Comparison of ENCODE assay signal across 1 cellular context in the genomic region with DNA sequence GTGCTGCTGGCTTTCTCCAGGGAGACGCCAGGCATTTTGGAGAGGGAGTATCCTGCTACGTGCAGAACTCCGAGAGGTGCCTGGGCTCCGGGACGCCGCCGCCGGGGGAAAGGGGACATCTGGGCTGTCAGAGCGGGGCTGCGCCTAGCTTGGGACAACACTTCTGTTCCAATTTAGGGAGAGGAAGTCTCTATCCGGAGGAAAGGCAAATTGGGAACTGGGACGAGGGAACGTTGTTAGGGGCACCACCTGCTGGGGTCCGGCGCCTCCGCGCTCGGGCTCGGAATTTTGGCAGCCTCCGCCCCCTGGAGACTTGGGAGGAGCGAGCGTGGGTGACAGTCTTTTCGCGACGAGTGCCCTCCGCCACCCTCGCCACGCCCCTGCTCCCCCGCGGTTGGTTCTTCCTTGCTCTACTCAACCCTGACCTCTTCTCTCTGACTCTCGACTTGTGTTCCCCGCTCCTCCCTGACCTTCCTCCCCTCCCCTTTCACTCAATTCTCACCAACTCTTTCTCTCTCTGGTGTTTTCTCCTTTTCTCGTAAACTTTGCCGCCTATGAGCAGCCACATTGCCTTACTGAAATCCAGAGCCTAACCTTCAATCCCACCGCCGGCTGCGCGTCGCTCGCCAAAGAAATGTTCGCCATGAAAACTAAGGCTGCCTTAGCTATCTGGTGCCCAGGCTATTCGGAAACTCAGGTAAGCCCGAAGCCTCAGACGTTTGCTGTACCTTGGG.
TF ChIP-seq lines count a peak whose summit lies in the region.

No MANE protein-coding gene starts in this region.

TF ChIP-seq in K562, 482 proteins besides CTCF, POLR2A, EP300 and RAD21 (continued from another document and continues in another):
- TF ChIP-seq, protein P1, sequence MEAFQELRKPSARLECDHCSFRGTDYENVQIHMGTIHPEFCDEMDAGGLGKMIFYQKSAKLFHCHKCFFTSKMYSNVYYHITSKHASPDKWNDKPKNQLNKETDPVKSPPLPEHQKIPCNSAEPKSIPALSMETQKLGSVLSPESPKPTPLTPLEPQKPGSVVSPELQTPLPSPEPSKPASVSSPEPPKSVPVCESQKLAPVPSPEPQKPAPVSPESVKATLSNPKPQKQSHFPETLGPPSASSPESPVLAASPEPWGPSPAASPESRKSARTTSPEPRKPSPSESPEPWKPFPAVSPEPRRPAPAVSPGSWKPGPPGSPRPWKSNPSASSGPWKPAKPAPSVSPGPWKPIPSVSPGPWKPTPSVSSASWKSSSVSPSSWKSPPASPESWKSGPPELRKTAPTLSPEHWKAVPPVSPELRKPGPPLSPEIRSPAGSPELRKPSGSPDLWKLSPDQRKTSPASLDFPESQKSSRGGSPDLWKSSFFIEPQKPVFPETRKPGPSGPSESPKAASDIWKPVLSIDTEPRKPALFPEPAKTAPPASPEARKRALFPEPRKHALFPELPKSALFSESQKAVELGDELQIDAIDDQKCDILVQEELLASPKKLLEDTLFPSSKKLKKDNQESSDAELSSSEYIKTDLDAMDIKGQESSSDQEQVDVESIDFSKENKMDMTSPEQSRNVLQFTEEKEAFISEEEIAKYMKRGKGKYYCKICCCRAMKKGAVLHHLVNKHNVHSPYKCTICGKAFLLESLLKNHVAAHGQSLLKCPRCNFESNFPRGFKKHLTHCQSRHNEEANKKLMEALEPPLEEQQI (IDR thresholded peaks at IDR 0.05), result no peak
- TF ChIP-seq ZNF316 (IDR thresholded peaks at IDR 0.05) (no peak), MAZ (CRISPR knock-in tag; conservative IDR thresholded peaks at IDR 0.05 in 1 of 2, IDR thresholded peaks at IDR 0.05 in 1 of 2) (peak in 1 of 2 experiments; percentile 33; a peak in 1 of 4 replicates), MXI1 (IDR thresholded peaks at IDR 0.05; ENCODE audit: low read depth, low read length) (no peak), TOE1 (IDR thresholded peaks at IDR 0.05; ENCODE audit: borderline replicate concordance) (0 out of 2 replicates have a peak, but pooled peaks have one; percentile 17), TOE1 (CRISPR knock-in tag; IDR thresholded peaks at IDR 0.05; ENCODE audit: borderline replicate concordance, low read depth) (no peak), TRIM28 (IDR thresholded peaks at IDR 0.05) (no peak), KLF13 (tag; IDR thresholded peaks at IDR 0.05; ENCODE audit: borderline replicate concordance, low read depth) (peak; percentile 18; the same call in 1 of the 2 replicates), MED1 (CRISPR knock-in tag; IDR thresholded peaks at IDR 0.05; ENCODE audit: borderline replicate concordance) (no peak), RNF2 (IDR thresholded peaks at IDR 0.05) (no peak), ZNF282 (CRISPR knock-in tag; IDR thresholded peaks at IDR 0.05) (no peak), CTBP1 (IDR thresholded peaks at IDR 0.05; ENCODE audit: borderline replicate concordance) (peak; percentile 60; the same call in 1 of the 2 replicates), ARID1B (IDR thresholded peaks at IDR 0.05) (peak; percentile 37; the same call in 1 of the 2 replicates), SP2 (IDR thresholded peaks at IDR 0.05; ENCODE audit: extremely low read depth, low read depth, low read length, poor library complexity, severe bottlenecking) (no peak), DPF2 (IDR thresholded peaks at IDR 0.05) (0 out of 2 replicates have a peak, but pooled peaks have one; percentile 9), ZNF311 (CRISPR knock-in tag; IDR thresholded peaks at IDR 0.05) (no peak), TARDBP (IDR thresholded peaks at IDR 0.05) (0 out of 2 replicates have a peak, but pooled peaks have one; percentile 18), MCM3 (IDR thresholded peaks at IDR 0.05) (no peak), TRIM24 (IDR thresholded peaks at IDR 0.05) (no peak), ZFPM2 (CRISPR knock-in tag; IDR thresholded peaks at IDR 0.05) (no peak), SMARCC2 (IDR thresholded peaks at IDR 0.05; ENCODE audit: low read depth) (no peak), POLR2B (IDR thresholded peaks at IDR 0.05; ENCODE audit: low read depth, partially characterized antibody) (peak; percentile 52), BRD4 (IDR thresholded peaks at IDR 0.05) (no peak), CXXC5 (CRISPR knock-in tag; IDR thresholded peaks at IDR 0.05) (peak; percentile 65), PML (IDR thresholded peaks at IDR 0.05; ENCODE audit: low read length) (no peak), ESRRA (IDR thresholded peaks at IDR 0.05; ENCODE audit: borderline replicate concordance, low read depth) (peak; percentile 23; the same call in 1 of the 2 replicates), GATA2 (CRISPR knock-in tag; IDR thresholded peaks at IDR 0.05) (no peak), HCFC1 (IDR thresholded peaks at IDR 0.05; ENCODE audit: low read depth, low read length) (no peak), RBBP5 (IDR thresholded peaks at IDR 0.05; ENCODE audit: borderline replicate concordance, insufficient read depth, low read length, poor library complexity, severe bottlenecking) (no peak), SMAD4 (CRISPR knock-in tag; conservative IDR thresholded peaks at IDR 0.05) (peak; percentile 37), GABPB2 (CRISPR knock-in tag; conservative IDR thresholded peaks at IDR 0.05) (no peak), TSC22D4 (tag; IDR thresholded peaks at IDR 0.05) (no peak), C11orf30 (IDR thresholded peaks at IDR 0.05; ENCODE audit: low read depth) (no peak), EGR1 (conservative IDR thresholded peaks at IDR 0.05) (peak; percentile 82), SPI1 (IDR thresholded peaks at IDR 0.05; ENCODE audit: borderline replicate concordance, low read depth, low read length) (peak; percentile 25; the same call in 1 of the 2 replicates)
- TF ChIP-seq, protein P2, sequence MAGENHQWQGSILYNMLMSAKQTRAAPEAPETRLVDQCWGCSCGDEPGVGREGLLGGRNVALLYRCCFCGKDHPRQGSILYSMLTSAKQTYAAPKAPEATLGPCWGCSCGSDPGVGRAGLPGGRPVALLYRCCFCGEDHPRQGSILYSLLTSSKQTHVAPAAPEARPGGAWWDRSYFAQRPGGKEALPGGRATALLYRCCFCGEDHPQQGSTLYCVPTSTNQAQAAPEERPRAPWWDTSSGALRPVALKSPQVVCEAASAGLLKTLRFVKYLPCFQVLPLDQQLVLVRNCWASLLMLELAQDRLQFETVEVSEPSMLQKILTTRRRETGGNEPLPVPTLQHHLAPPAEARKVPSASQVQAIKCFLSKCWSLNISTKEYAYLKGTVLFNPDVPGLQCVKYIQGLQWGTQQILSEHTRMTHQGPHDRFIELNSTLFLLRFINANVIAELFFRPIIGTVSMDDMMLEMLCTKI (IDR thresholded peaks at IDR 0.05; ENCODE audit: partially characterized antibody), result no peak
- TF ChIP-seq, protein P3, sequence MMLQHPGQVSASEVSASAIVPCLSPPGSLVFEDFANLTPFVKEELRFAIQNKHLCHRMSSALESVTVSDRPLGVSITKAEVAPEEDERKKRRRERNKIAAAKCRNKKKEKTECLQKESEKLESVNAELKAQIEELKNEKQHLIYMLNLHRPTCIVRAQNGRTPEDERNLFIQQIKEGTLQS (IDR thresholded peaks at IDR 0.05), result no peak
- TF ChIP-seq, protein P3 (CRISPR knock-in tag; conservative IDR thresholded peaks at IDR 0.05), result no peak
- TF ChIP-seq, protein P4, sequence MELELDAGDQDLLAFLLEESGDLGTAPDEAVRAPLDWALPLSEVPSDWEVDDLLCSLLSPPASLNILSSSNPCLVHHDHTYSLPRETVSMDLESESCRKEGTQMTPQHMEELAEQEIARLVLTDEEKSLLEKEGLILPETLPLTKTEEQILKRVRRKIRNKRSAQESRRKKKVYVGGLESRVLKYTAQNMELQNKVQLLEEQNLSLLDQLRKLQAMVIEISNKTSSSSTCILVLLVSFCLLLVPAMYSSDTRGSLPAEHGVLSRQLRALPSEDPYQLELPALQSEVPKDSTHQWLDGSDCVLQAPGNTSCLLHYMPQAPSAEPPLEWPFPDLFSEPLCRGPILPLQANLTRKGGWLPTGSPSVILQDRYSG (tag; conservative IDR thresholded peaks at IDR 0.05; ENCODE audit: low read depth), result no peak
- TF ChIP-seq, protein P5, sequence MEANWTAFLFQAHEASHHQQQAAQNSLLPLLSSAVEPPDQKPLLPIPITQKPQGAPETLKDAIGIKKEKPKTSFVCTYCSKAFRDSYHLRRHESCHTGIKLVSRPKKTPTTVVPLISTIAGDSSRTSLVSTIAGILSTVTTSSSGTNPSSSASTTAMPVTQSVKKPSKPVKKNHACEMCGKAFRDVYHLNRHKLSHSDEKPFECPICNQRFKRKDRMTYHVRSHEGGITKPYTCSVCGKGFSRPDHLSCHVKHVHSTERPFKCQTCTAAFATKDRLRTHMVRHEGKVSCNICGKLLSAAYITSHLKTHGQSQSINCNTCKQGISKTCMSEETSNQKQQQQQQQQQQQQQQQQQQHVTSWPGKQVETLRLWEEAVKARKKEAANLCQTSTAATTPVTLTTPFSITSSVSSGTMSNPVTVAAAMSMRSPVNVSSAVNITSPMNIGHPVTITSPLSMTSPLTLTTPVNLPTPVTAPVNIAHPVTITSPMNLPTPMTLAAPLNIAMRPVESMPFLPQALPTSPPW (CRISPR knock-in tag; IDR thresholded peaks at IDR 0.05), result peak; percentile 45
- TF ChIP-seq, protein P6, sequence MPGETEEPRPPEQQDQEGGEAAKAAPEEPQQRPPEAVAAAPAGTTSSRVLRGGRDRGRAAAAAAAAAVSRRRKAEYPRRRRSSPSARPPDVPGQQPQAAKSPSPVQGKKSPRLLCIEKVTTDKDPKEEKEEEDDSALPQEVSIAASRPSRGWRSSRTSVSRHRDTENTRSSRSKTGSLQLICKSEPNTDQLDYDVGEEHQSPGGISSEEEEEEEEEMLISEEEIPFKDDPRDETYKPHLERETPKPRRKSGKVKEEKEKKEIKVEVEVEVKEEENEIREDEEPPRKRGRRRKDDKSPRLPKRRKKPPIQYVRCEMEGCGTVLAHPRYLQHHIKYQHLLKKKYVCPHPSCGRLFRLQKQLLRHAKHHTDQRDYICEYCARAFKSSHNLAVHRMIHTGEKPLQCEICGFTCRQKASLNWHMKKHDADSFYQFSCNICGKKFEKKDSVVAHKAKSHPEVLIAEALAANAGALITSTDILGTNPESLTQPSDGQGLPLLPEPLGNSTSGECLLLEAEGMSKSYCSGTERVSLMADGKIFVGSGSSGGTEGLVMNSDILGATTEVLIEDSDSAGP (CRISPR knock-in tag; IDR thresholded peaks at IDR 0.05), result no peak
- TF ChIP-seq, protein P7, sequence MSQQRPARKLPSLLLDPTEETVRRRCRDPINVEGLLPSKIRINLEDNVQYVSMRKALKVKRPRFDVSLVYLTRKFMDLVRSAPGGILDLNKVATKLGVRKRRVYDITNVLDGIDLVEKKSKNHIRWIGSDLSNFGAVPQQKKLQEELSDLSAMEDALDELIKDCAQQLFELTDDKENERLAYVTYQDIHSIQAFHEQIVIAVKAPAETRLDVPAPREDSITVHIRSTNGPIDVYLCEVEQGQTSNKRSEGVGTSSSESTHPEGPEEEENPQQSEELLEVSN (IDR thresholded peaks at IDR 0.05; ENCODE audit: borderline replicate concordance in 1 of 2, extremely low read depth in 1 of 2, insufficient read depth in 1 of 2, insufficient read length in 1 of 2, low read depth in 1 of 2, low read length in 1 of 2, poor library complexity in 1 of 2, severe bottlenecking in 1 of 2), result no peak
- TF ChIP-seq, protein P8, sequence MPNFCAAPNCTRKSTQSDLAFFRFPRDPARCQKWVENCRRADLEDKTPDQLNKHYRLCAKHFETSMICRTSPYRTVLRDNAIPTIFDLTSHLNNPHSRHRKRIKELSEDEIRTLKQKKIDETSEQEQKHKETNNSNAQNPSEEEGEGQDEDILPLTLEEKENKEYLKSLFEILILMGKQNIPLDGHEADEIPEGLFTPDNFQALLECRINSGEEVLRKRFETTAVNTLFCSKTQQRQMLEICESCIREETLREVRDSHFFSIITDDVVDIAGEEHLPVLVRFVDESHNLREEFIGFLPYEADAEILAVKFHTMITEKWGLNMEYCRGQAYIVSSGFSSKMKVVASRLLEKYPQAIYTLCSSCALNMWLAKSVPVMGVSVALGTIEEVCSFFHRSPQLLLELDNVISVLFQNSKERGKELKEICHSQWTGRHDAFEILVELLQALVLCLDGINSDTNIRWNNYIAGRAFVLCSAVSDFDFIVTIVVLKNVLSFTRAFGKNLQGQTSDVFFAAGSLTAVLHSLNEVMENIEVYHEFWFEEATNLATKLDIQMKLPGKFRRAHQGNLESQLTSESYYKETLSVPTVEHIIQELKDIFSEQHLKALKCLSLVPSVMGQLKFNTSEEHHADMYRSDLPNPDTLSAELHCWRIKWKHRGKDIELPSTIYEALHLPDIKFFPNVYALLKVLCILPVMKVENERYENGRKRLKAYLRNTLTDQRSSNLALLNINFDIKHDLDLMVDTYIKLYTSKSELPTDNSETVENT (CRISPR knock-in tag; IDR thresholded peaks at IDR 0.05), result no peak
- TF ChIP-seq, protein P9, sequence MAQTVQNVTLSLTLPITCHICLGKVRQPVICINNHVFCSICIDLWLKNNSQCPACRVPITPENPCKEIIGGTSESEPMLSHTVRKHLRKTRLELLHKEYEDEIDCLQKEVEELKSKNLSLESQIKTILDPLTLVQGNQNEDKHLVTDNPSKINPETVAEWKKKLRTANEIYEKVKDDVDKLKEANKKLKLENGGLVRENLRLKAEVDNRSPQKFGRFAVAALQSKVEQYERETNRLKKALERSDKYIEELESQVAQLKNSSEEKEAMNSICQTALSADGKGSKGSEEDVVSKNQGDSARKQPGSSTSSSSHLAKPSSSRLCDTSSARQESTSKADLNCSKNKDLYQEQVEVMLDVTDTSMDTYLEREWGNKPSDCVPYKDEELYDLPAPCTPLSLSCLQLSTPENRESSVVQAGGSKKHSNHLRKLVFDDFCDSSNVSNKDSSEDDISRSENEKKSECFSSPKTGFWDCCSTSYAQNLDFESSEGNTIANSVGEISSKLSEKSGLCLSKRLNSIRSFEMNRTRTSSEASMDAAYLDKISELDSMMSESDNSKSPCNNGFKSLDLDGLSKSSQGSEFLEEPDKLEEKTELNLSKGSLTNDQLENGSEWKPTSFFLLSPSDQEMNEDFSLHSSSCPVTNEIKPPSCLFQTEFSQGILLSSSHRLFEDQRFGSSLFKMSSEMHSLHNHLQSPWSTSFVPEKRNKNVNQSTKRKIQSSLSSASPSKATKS (CRISPR knock-in tag; IDR thresholded peaks at IDR 0.05), result no peak
